Comparison of ENCODE assay signal across 25 cellular contexts in genomic region chr5:31763399-31763798, GRCh38.
A peak's percentile ranks its signal among the peaks of the same experiment; 100 is the strongest.
DNase-seq lines count a peak whose midpoint lies in the region; ATAC-seq, FAIRE-seq and TF ChIP-seq lines count a peak whose summit lies in the region.
"Had no signal": no experiment of that assay in that cellular context is flagged by ENCODE, and none has a peak within 500 bp of the region (broad histone marks: within the 10 kb centered on the region; RNA-seq: fewer than 3 reads in every experiment).

No MANE protein-coding gene starts in this region.

- no peaks in the 10 kb centered on the region for H3K9me3 ChIP-seq in H1 (ENCODE audit: insufficient read depth in 2 of 2, low read depth in 1 of 2, low read length in 1 of 2)
- H3K9me3 ChIP-seq in sigmoid colon, result no peaks in the 10 kb centered on the region
- no peaks in the 10 kb centered on the region for H3K9me3 ChIP-seq in MM.1S (replicated peaks; ENCODE audit: insufficient read depth, low read length)
- H3K9me3 ChIP-seq: A549, BE2C, HAP-1 had no signal

- H3K27ac ChIP-seq in H1 (ENCODE audit: low read depth, low read length) (no peak overlapping the region), sigmoid colon (no peak overlapping the region), MM.1S (ENCODE audit: low read length) (no peak overlapping the region)
- H3K27ac ChIP-seq: A549; BLaER1 treated with 17β-estradiol and CSF1 and Interleukin-3, amounts not matched to agents 10 nM and 100 nM had no signal

- no peak overlapping the region for H3K18ac ChIP-seq in H1 (ENCODE audit: extremely low read depth, low read length)

- TF ChIP-seq CTCF in natural killer cell (IDR thresholded peaks at IDR 0.05) (no peak), H1 (IDR thresholded peaks at IDR 0.05; ENCODE audit: control extremely low read depth in 1 of 3, insufficient read depth in 1 of 3, low read depth in 1 of 3, low read length in 3 of 3) (no peak), sigmoid colon (IDR thresholded peaks at IDR 0.05) (no peak), MM.1S (IDR thresholded peaks at IDR 0.05; ENCODE audit: low read length) (no peak)

- CTCF ChIA-PET in H1 (lab: Charles Lee; ENCODE audit: partially characterized antibody), result interaction anchor here (1.1 to 1.2 kb wide), 2 partner anchors 9 to 38 kb away, joined by 3 read pairs; no protein-coding TSS in a partner anchor

- H3K56ac ChIP-seq in H1 (replicated peaks; ENCODE audit: insufficient read length, low read depth, low read length), result no peak overlapping the region

- H3K27ac Mint-ChIP-seq in natural killer cell, result peak overlapping the region; percentile 55 to 56
- peak overlapping the region in 1 of 2 donors; percentile 31 for H3K27ac Mint-ChIP-seq in natural killer cell treated with Interleukin-12 subunit alpha and Interleukin-12 subunit beta and Interleukin-15 and Interleukin-18, amount 100 ng/mL, for 72 hours
- H3K27ac Mint-ChIP-seq: CD14-positive monocyte; CD4-positive, alpha-beta T cell; CD8-positive, alpha-beta memory T cell; GM23338 had no signal

- H3K4me3 ChIP-seq in H1 (ENCODE audit: extremely low read depth in 1 of 4, insufficient read depth in 2 of 4, low read depth in 3 of 4, low read length in 4 of 4) (no peak overlapping the region), sigmoid colon (no peak overlapping the region), MM.1S (ENCODE audit: low read length) (no peak overlapping the region)
- H3K4me3 ChIP-seq: A549; BLaER1 treated with 17β-estradiol and CSF1 and Interleukin-3, amounts not matched to agents 10 nM and 100 nM; GM12878; GM23338; HAP-1 had no signal

- H3K36me3 ChIP-seq in H1 (ENCODE audit: control insufficient read depth in 2 of 4, insufficient read depth in 4 of 4, low read length in 3 of 4), result no peaks in the 10 kb centered on the region
- no peaks in the 10 kb centered on the region for H3K36me3 ChIP-seq in sigmoid colon
- H3K36me3 ChIP-seq in MM.1S (replicated peaks; ENCODE audit: insufficient read depth, low read length), result no peaks in the 10 kb centered on the region
- H3K36me3 ChIP-seq: BE2C; BLaER1 treated with 17β-estradiol and CSF1 and Interleukin-3, amounts not matched to agents 10 nM and 100 nM; HAP-1 had no signal

- H3K9ac ChIP-seq in H1 (replicated peaks in 1 of 4; ENCODE audit: extremely low read depth in 1 of 4, low read depth in 3 of 4, low read length in 3 of 4) (no peak overlapping the region), MM.1S (ENCODE audit: low read length) (no peak overlapping the region)
- H3K9ac ChIP-seq: BLaER1 treated with 17β-estradiol and CSF1 and Interleukin-3, amounts not matched to agents 10 nM and 100 nM had no signal

- POLR2A ChIA-PET in H1 (lab: Charles Lee; ENCODE audit: partially characterized antibody), result no interaction called here

- no peak overlapping the region for H2BK120ac ChIP-seq in H1 (replicated peaks; ENCODE audit: low read depth, low read length)

- no peaks in the 10 kb centered on the region for H3K27me3 Mint-ChIP-seq in natural killer cell (ENCODE audit: low read depth in 2 of 2)
- no peaks in the 10 kb centered on the region for H3K27me3 Mint-ChIP-seq in natural killer cell treated with Interleukin-12 subunit alpha and Interleukin-12 subunit beta and Interleukin-15 and Interleukin-18, amount 100 ng/mL, for 72 hours
- H3K27me3 Mint-ChIP-seq: CD4-positive, alpha-beta T cell had no signal

- H2AFZ ChIP-seq in H1 (ENCODE audit: low read length), result no peak overlapping the region
- H2AFZ ChIP-seq in MM.1S (ENCODE audit: low read length), result no peak overlapping the region
- H2AFZ ChIP-seq: GM23338 had no signal

- H3K79me1 ChIP-seq in H1 (ENCODE audit: low read depth, low read length), result no peaks in the 10 kb centered on the region

- no peak overlapping the region for H3K14ac ChIP-seq in H1 (ENCODE audit: insufficient read length)

- DNase-seq in natural killer cell, result no peak
- DNase-seq in natural killer cell treated with Interleukin-12 subunit alpha and Interleukin-12 subunit beta and Interleukin-15 and Interleukin-18, amount 100 ng/mL, for 72 hours (ENCODE audit: low spot score), result no peak
- no peak for DNase-seq in H1 (ENCODE audit: low read depth in 1 of 2, low spot score in 2 of 2)
- DNase-seq in sigmoid colon, result peak; percentile 18
- no peak for DNase-seq in MM.1S
- DNase-seq: 8988T; ACHN; AML-193; BE2C; CD4-positive, alpha-beta T cell; CD8-positive, alpha-beta memory T cell; DMS 273 treated with DMSO at 0.1 percent for 48 hours; DMS79; EL; GDM1 had no signal

- 0 out of 2 replicates have a peak overlapping the region, but pooled peaks have one; percentile 27 for H2BK12ac ChIP-seq in H1 (ENCODE audit: low read depth, low read length)

- H3K4me3 Mint-ChIP-seq in natural killer cell, result no peak overlapping the region
- H3K4me3 Mint-ChIP-seq in natural killer cell treated with Interleukin-12 subunit alpha and Interleukin-12 subunit beta and Interleukin-15 and Interleukin-18, amount 100 ng/mL, for 72 hours, result no peak overlapping the region
- H3K4me3 Mint-ChIP-seq: CD14-positive monocyte; CD4-positive, alpha-beta T cell; CD8-positive, alpha-beta memory T cell; GM23338 had no signal

- peaks cover 29 to 49% of the 10 kb centered on the region in 2 donors for H3K4me1 Mint-ChIP-seq in natural killer cell
- H3K4me1 Mint-ChIP-seq in natural killer cell treated with Interleukin-12 subunit alpha and Interleukin-12 subunit beta and Interleukin-15 and Interleukin-18, amount 100 ng/mL, for 72 hours (ENCODE audit: low read depth in 2 of 2), result peaks cover 7 to 29% of the 10 kb centered on the region in 2 donors
- H3K4me1 Mint-ChIP-seq: CD14-positive monocyte had no signal

- no peak overlapping the region for H2BK5ac ChIP-seq in H1 (ENCODE audit: low read depth, low read length)

- no peaks in the 10 kb centered on the region for H3K23me2 ChIP-seq in H1 (ENCODE audit: low read depth, low read length)

- no peak overlapping the region for H2AK5ac ChIP-seq in H1 (ENCODE audit: low read depth, low read length)

- H3K4me1 ChIP-seq in H1 (replicated peaks in 1 of 4; ENCODE audit: control insufficient read depth in 3 of 4, insufficient read depth in 4 of 4, low read length in 3 of 4) (no peaks in the 10 kb centered on the region), sigmoid colon (no peaks in the 10 kb centered on the region), MM.1S (ENCODE audit: low read length) (no peaks in the 10 kb centered on the region)
- H3K4me1 ChIP-seq: A549; BE2C; BLaER1 treated with 17β-estradiol and CSF1 and Interleukin-3, amounts not matched to agents 10 nM and 100 nM; HAP-1 had no signal

- H3K79me2 ChIP-seq in H1 (ENCODE audit: control insufficient read depth in 1 of 2, insufficient read depth in 2 of 2, low read length in 2 of 2) (no peaks in the 10 kb centered on the region), MM.1S (ENCODE audit: low read length) (no peaks in the 10 kb centered on the region)

- no peak overlapping the region for H2BK20ac ChIP-seq in H1 (ENCODE audit: low read length)

- H4K8ac ChIP-seq in H1 (ENCODE audit: extremely low read depth, insufficient read depth, low read length), result no peak overlapping the region

- TF ChIP-seq POLR2A in H1 (IDR thresholded peaks at IDR 0.05; ENCODE audit: control extremely low read depth in 1 of 2, low read depth in 2 of 2, low read length in 2 of 2), result no peak
- no peak for TF ChIP-seq POLR2A in sigmoid colon (IDR thresholded peaks at IDR 0.05)

- peaks cover 4% of the 10 kb centered on the region in 2 donors for H3K9me3 Mint-ChIP-seq in natural killer cell
- H3K9me3 Mint-ChIP-seq in natural killer cell treated with Interleukin-12 subunit alpha and Interleukin-12 subunit beta and Interleukin-15 and Interleukin-18, amount 100 ng/mL, for 72 hours, result peaks cover 4% of the 10 kb centered on the region
- H3K9me3 Mint-ChIP-seq: CD4-positive, alpha-beta T cell had no signal

- no peak overlapping the region for H3K23ac ChIP-seq in H1 (ENCODE audit: insufficient read length)

- no peak overlapping the region for H4K91ac ChIP-seq in H1 (replicated peaks; ENCODE audit: insufficient read length, low read length)

- H3K36me3 Mint-ChIP-seq in natural killer cell, result no peaks in the 10 kb centered on the region
- peaks cover 6% of the 10 kb centered on the region for H3K36me3 Mint-ChIP-seq in natural killer cell treated with Interleukin-12 subunit alpha and Interleukin-12 subunit beta and Interleukin-15 and Interleukin-18, amount 100 ng/mL, for 72 hours
- H3K36me3 Mint-ChIP-seq: CD14-positive monocyte; CD8-positive, alpha-beta memory T cell had no signal

- no peaks in the 10 kb centered on the region; a peak in 1 of 7 replicates for H3K27me3 ChIP-seq in H1 (replicated peaks in 1 of 4; ENCODE audit: control insufficient read depth in 3 of 4, extremely low read depth in 1 of 4, insufficient read depth in 3 of 4, low read length in 3 of 4)
- H3K27me3 ChIP-seq in sigmoid colon, result no peaks in the 10 kb centered on the region
- no peaks in the 10 kb centered on the region for H3K27me3 ChIP-seq in MM.1S (replicated peaks; ENCODE audit: insufficient read depth, low read length)
- H3K27me3 ChIP-seq: BE2C; BLaER1 treated with 17β-estradiol and CSF1 and Interleukin-3, amounts not matched to agents 10 nM and 100 nM had no signal

- 87% methylated on average over 6 of the region's 6 CpGs; no CpG with 5 or more reads in 1 of the 2 experiments for WGBS in H1 (ENCODE audit: extremely low coverage in 1 of 2, insufficient coverage in 1 of 2, insufficient read length in 1 of 2, insufficient replicate concordance in 2 of 2, low coverage in 1 of 2, low lambda C conversion rate in 2 of 2, missing lambda C conversion rate in 1 of 2), 2 experiments
- 83 to 89% methylated on average over 6 of the region's 6 CpGs for WGBS in sigmoid colon, 2 donors

- intact Hi-C loops in natural killer cell (cut with micrococcal nuclease), result no loop called here
- intact Hi-C loops in sigmoid colon (cut with DNase I), result no loop called here

- no peak overlapping the region for H2BK15ac ChIP-seq in H1 (ENCODE audit: low read length)

- no peak for TF ChIP-seq RAD21 in H1 (IDR thresholded peaks at IDR 0.05 in 1 of 2, conservative IDR thresholded peaks at IDR 0.05 in 1 of 2; ENCODE audit: low read depth in 2 of 2, low read length in 2 of 2)

- ATAC-seq in natural killer cell, result no peak
- no peak for ATAC-seq in natural killer cell treated with Interleukin-12 subunit alpha and Interleukin-12 subunit beta and Interleukin-15 and Interleukin-18, amount 100 ng/mL, for 72 hours
- ATAC-seq in GM21825 (IDR thresholded peaks at IDR 0.05; ENCODE audit: unreplicated experiment), result no peak
- ATAC-seq: A549, GM12878, GM23338 had no signal

- no peak for FAIRE-seq in H1 (lab: Jason Lieb, UNC)
- FAIRE-seq: A549, D721Med, GM12878, GM19239, H54 had no signal

- TF ChIP-seq EP300 in H1 (IDR thresholded peaks at IDR 0.05; ENCODE audit: borderline replicate concordance in 1 of 2, low read depth in 2 of 2, low read length in 2 of 2) (no peak), sigmoid colon (IDR thresholded peaks at IDR 0.05) (no peak)

- H4K20me1 ChIP-seq in H1 (replicated peaks in 1 of 2; ENCODE audit: control insufficient read depth in 1 of 2, insufficient read depth in 2 of 2, low read length in 2 of 2) (no peaks in the 10 kb centered on the region), MM.1S (ENCODE audit: insufficient read depth, low read length) (no peaks in the 10 kb centered on the region)
- H4K20me1 ChIP-seq: BLaER1 treated with 17β-estradiol and CSF1 and Interleukin-3, amounts not matched to agents 10 nM and 100 nM had no signal

- H4K5ac ChIP-seq in H1 (ENCODE audit: insufficient read length, low read depth, low read length), result no peak overlapping the region

- H3K4me2 ChIP-seq in H1 (ENCODE audit: insufficient read depth in 1 of 2, low read depth in 2 of 2, low read length in 2 of 2), result no peak overlapping the region
- no peak overlapping the region for H3K4me2 ChIP-seq in MM.1S (ENCODE audit: low read depth, low read length)
- H3K4me2 ChIP-seq: A549; BLaER1 treated with 17β-estradiol and CSF1 and Interleukin-3, amounts not matched to agents 10 nM and 100 nM; GM23338 had no signal

- no peak overlapping the region for H3K4ac ChIP-seq in H1 (replicated peaks; ENCODE audit: insufficient read length, low read depth, low read length)

- no peaks in the 10 kb centered on the region for H3F3A ChIP-seq in MM.1S (ENCODE audit: insufficient read depth, low read length)

- no peaks in the 10 kb centered on the region for H3K9me2 ChIP-seq in MM.1S (replicated peaks; ENCODE audit: insufficient read depth, low read length)
